18 cellular contexts compared by ENCODE assay signal in genomic region chr1:235709018-235709417, GRCh38. TPM values are rescaled to one million over a fixed set of nuclear protein-coding genes. Genes with fewer than 3 reads are reported as not detected.
A peak's percentile ranks its signal among the peaks of the same experiment; 100 is the strongest.
DNase-seq lines count a peak whose midpoint lies in the region; ATAC-seq, FAIRE-seq and TF ChIP-seq lines count a peak whose summit lies in the region.
"Had no signal": no experiment of that assay in that cellular context is flagged by ENCODE, and none has a peak within 500 bp of the region (broad histone marks: within the 10 kb centered on the region; RNA-seq: fewer than 3 reads in every experiment).

No MANE protein-coding gene starts in this region.

- H3K27me3 ChIP-seq in IMR-90 (ENCODE audit: control insufficient read depth, insufficient read depth, low read length): no peaks in the 10 kb centered on the region
- H3K27me3 ChIP-seq in astrocyte (ENCODE audit: insufficient read depth, low read length): no peaks in the 10 kb centered on the region
- H3K27me3 ChIP-seq in hepatocyte: no peaks in the 10 kb centered on the region
- H3K27me3 ChIP-seq: BLaER1 had no signal

- intact Hi-C loops in IMR-90 (cut with micrococcal nuclease) (loop anchor here (5.0 kb wide), 1 partner anchor 33 kb away; no protein-coding TSS in a partner anchor), posterior vena cava (cut with DNase I) (no loop called here)

- H3K9me3 ChIP-seq in IMR-90 (ENCODE audit: control insufficient read depth, insufficient read depth, low read length) (no peaks in the 10 kb centered on the region), astrocyte (ENCODE audit: insufficient read depth, low read depth, low read length) (no peaks in the 10 kb centered on the region), hepatocyte (ENCODE audit: low read depth) (no peaks in the 10 kb centered on the region)
- H3K9me3 ChIP-seq: BLaER1 had no signal

- H3K36me3 ChIP-seq in IMR-90 (ENCODE audit: control insufficient read depth, insufficient read depth, low read length) (no peaks in the 10 kb centered on the region), astrocyte (ENCODE audit: insufficient read depth, low read length) (no peaks in the 10 kb centered on the region), hepatocyte (replicated peaks; ENCODE audit: insufficient read depth, low read depth) (no peaks in the 10 kb centered on the region)

- peaks cover 5% of the 10 kb centered on the region for H3K36me3 Mint-ChIP-seq in astrocyte (ENCODE audit: low read depth, unreplicated experiment)
- peaks cover 4% of the 10 kb centered on the region for H3K36me3 Mint-ChIP-seq in type B pancreatic cell

- H2BK120ac ChIP-seq in IMR-90 (ENCODE audit: low read depth, low read length): no peak overlapping the region; the same call in 1 of the 2 replicates

- H2BK15ac ChIP-seq in IMR-90 (ENCODE audit: low read depth, low read length): no peak overlapping the region

- no peak for FAIRE-seq in astrocyte (lab: Jason Lieb, UNC)

- dilution Hi-C loops in IMR-90 (cut with HindIII; ENCODE audit: low sequenced_read_pairs, unreplicated experiment): no loop called here

- H4K20me1 ChIP-seq in IMR-90 (ENCODE audit: insufficient read depth, low read length) (no peaks in the 10 kb centered on the region), astrocyte (ENCODE audit: insufficient read depth, low read length) (no peaks in the 10 kb centered on the region), hepatocyte (ENCODE audit: insufficient read depth, poor library complexity, severe bottlenecking) (no peaks in the 10 kb centered on the region)
- H4K20me1 ChIP-seq: BLaER1 had no signal

- TF ChIP-seq RAD21 in IMR-90 (IDR thresholded peaks at IDR 0.05; ENCODE audit: low read length): no peak

- no CpG with 5 or more reads among the region's 11 CpGs for WGBS in IMR-90 (ENCODE audit: extremely low coverage in 2 of 2, insufficient read length in 1 of 2), 2 experiments
- 96% methylated on average over 11 of the region's 11 CpGs for WGBS in hepatocyte (ENCODE audit: low lambda C conversion rate, missing lambda C conversion rate)

- H3K4me2 ChIP-seq in IMR-90 (ENCODE audit: low read depth, low read length) (no peak overlapping the region), astrocyte (ENCODE audit: low read length) (no peak overlapping the region), hepatocyte (no peak overlapping the region)
- H3K4me2 ChIP-seq: BLaER1 had no signal

- H3K4me3 ChIP-seq in IMR-90 (ENCODE audit: insufficient read depth, low read depth, low read length): no peak overlapping the region
- H3K4me3 ChIP-seq in astrocyte (ENCODE audit: insufficient read depth, low read depth, low read length): no peak overlapping the region
- no peak overlapping the region for H3K4me3 ChIP-seq in hepatocyte
- H3K4me3 ChIP-seq: BLaER1 had no signal

- peaks cover 21% of the 10 kb centered on the region for H3K4me1 Mint-ChIP-seq in astrocyte (ENCODE audit: low read depth, unreplicated experiment)
- peaks cover 18% of the 10 kb centered on the region for H3K4me1 Mint-ChIP-seq in type B pancreatic cell (ENCODE audit: unreplicated experiment)

- H3K27me3 Mint-ChIP-seq in astrocyte (ENCODE audit: low read depth, unreplicated experiment) (no peaks in the 10 kb centered on the region), type B pancreatic cell (no peaks in the 10 kb centered on the region)

- no peak overlapping the region for H2BK5ac ChIP-seq in IMR-90 (ENCODE audit: low read depth, low read length, poor library complexity, severe bottlenecking)

- POLR2A ChIA-PET in IMR-90 (lab: Charles Lee; ENCODE audit: unreplicated experiment): no interaction called here

- TF ChIP-seq CTCF in IMR-90 (conservative IDR thresholded peaks at IDR 0.05; ENCODE audit: low read depth, low read length): no peak
- no peak for TF ChIP-seq CTCF in astrocyte (IDR thresholded peaks at IDR 0.05; ENCODE audit: insufficient read depth, low read depth, low read length)
- no peak for TF ChIP-seq CTCF in hepatocyte (IDR thresholded peaks at IDR 0.05; ENCODE audit: poor library complexity)
- TF ChIP-seq CTCF in type B pancreatic cell (conservative IDR thresholded peaks at IDR 0.05): no peak

- H2BK20ac ChIP-seq in IMR-90 (ENCODE audit: low read depth, low read length): peak overlapping the region; percentile 25; the same call in 1 of the 2 replicates

- no peaks in the 10 kb centered on the region for H3K79me1 ChIP-seq in IMR-90 (ENCODE audit: low read depth in 1 of 2, low read length in 2 of 2)

- H3K9me3 Mint-ChIP-seq in astrocyte (ENCODE audit: unreplicated experiment) (no peaks in the 10 kb centered on the region), type B pancreatic cell (no peaks in the 10 kb centered on the region)
- H3K9me3 Mint-ChIP-seq: CD8-positive, alpha-beta T cell had no signal

- no peak overlapping the region for H4K91ac ChIP-seq in IMR-90 (ENCODE audit: insufficient read depth, low read depth, low read length)

- no peak overlapping the region for H3K56ac ChIP-seq in IMR-90 (ENCODE audit: extremely low read depth, insufficient read depth, low read length)

- H3K4me1 ChIP-seq in IMR-90 (ENCODE audit: control insufficient read depth, insufficient read depth, low read length) (peaks cover 4% of the 10 kb centered on the region), astrocyte (ENCODE audit: insufficient read depth, low read length) (peaks cover 6% of the 10 kb centered on the region), hepatocyte (ENCODE audit: insufficient read depth) (no peaks in the 10 kb centered on the region)

- no peak overlapping the region for H3K23ac ChIP-seq in IMR-90 (ENCODE audit: low read depth, low read length)

- H2AK5ac ChIP-seq in IMR-90 (ENCODE audit: low read depth, low read length): no peak overlapping the region

- H2AFZ ChIP-seq in IMR-90 (replicated peaks; ENCODE audit: low read length, poor library complexity): no peak overlapping the region
- H2AFZ ChIP-seq in astrocyte (ENCODE audit: low read depth, low read length): no peak overlapping the region
- H2AFZ ChIP-seq in hepatocyte: no peak overlapping the region

- H3K27ac ChIP-seq in IMR-90 (ENCODE audit: insufficient read depth, low read length) (no peak overlapping the region), astrocyte (ENCODE audit: low read depth, low read length) (peak overlapping the region; percentile 17), hepatocyte (peak overlapping the region; percentile 55)
- H3K27ac ChIP-seq: BLaER1 had no signal

- no peak overlapping the region for H4K8ac ChIP-seq in IMR-90 (ENCODE audit: low read depth in 2 of 2, low read length in 2 of 2)

- H3K9me2 ChIP-seq in hepatocyte (replicated peaks; ENCODE audit: insufficient read depth): no peaks in the 10 kb centered on the region

- H3K79me2 ChIP-seq in astrocyte (ENCODE audit: insufficient read depth, low read length) (no peaks in the 10 kb centered on the region), hepatocyte (no peaks in the 10 kb centered on the region)

- H3K9me1 ChIP-seq in IMR-90 (ENCODE audit: insufficient read depth, low read length): peaks cover 3% of the 10 kb centered on the region; the same call in 1 of the 2 replicates

- no TSS peak for BruUV-seq in IMR-90 (replicated peaks; lab: Mats Ljungman, UMichigan)

- in situ Hi-C loops in IMR-90 (cut with MboI; ENCODE audit: low sequenced_read_pairs): no loop called here

- no peak overlapping the region for H3K4ac ChIP-seq in IMR-90 (ENCODE audit: low read depth, low read length)

- no peak for DNase-seq in IMR-90
- no peak for DNase-seq in astrocyte (ENCODE audit: low read depth)
- DNase-seq in hepatocyte (ENCODE audit: low spot score): no peak
- no peak for DNase-seq in Kasumi-1 (lab: John Stamatoyannopoulos, UW)
- DNase-seq in posterior vena cava (ENCODE audit: low spot score): no peak
- DNase-seq in type B pancreatic cell (ENCODE audit: extremely low spot score, unreplicated experiment): no peak
- DNase-seq in middle frontal gyrus (ENCODE audit: extremely low spot score, low spot score): no peak
- DNase-seq: CD8-positive, alpha-beta T cell; DND-41; GOT3; KG1; NCI-H1092 treated with DMSO at 0.1 percent for 48 hours; NCI-H1694; NCI-H2227 treated with DMSO at 0.1 percent for 48 hours; NCI-H524 treated with DMSO at 0.1 percent for 48 hours; NK-92 treated with Interleukin-12 subunit alpha and Interleukin-12 subunit beta, amount 100 ng/mL, for 24 hours had no signal

- H4K5ac ChIP-seq in IMR-90 (ENCODE audit: low read depth, low read length): no peak overlapping the region

- no peak overlapping the region for H3K4me3 Mint-ChIP-seq in astrocyte (ENCODE audit: unreplicated experiment)
- no peak overlapping the region for H3K4me3 Mint-ChIP-seq in type B pancreatic cell
- H3K4me3 Mint-ChIP-seq: CD8-positive, alpha-beta T cell had no signal

- H3K9ac ChIP-seq in IMR-90 (ENCODE audit: low read depth, low read length): no peak overlapping the region
- H3K9ac ChIP-seq in astrocyte (ENCODE audit: low read length): no peak overlapping the region
- H3K9ac ChIP-seq: BLaER1 had no signal

- no peak for TF ChIP-seq POLR2A in IMR-90 (IDR thresholded peaks at IDR 0.05; ENCODE audit: low read depth, low read length)

- ATAC-seq in IMR-90 (ENCODE audit: low read depth): no peak
- ATAC-seq: CD8-positive, alpha-beta T cell had no signal

- no peak overlapping the region for H3K18ac ChIP-seq in IMR-90 (ENCODE audit: low read depth, low read length)

- peak overlapping the region; percentile 1 for H3K27ac Mint-ChIP-seq in astrocyte (ENCODE audit: unreplicated experiment)
- no peak overlapping the region for H3K27ac Mint-ChIP-seq in type B pancreatic cell
- H3K27ac Mint-ChIP-seq: CD8-positive, alpha-beta T cell had no signal

- no peak overlapping the region for H3K14ac ChIP-seq in IMR-90 (replicated peaks; ENCODE audit: low read depth, low read length)

- no peak overlapping the region for H2AK9ac ChIP-seq in IMR-90 (replicated peaks; ENCODE audit: low read depth, low read length, poor library complexity)

- CTCF ChIA-PET in IMR-90 (lab: Yijun Ruan, JAX): no interaction called here

TF ChIP-seq in IMR-90, 13 proteins besides CTCF, POLR2A, EP300 and RAD21:
- TF ChIP-seq SMC3 (IDR thresholded peaks at IDR 0.05; ENCODE audit: low read depth, low read length) (no peak), MAFK (IDR thresholded peaks at IDR 0.05; ENCODE audit: low read depth, low read length) (no peak)

RNA-seq across cellular contexts. Expression of gene GNG4, which starts 59.4 kb away (rescaled TPM):
- 0.18 and 0.28 TPM in 2 replicates for total RNA-seq in IMR-90 (2012; rRNA removed)
- 0.29 and 0.33 TPM in 2 replicates for polyA plus RNA-seq in IMR-90 (2012; rRNA removed)
- 0.21 and 0.23 TPM in 2 replicates for polyA plus RNA-seq in IMR-90 (2012; cell fraction: cytosol; rRNA removed)
- polyA plus RNA-seq in IMR-90 (2012; cell fraction: nucleus; rRNA removed; ENCODE audit: low replicate concordance): 0.02 and 0.08 TPM in 2 replicates
- total RNA-seq in astrocyte: 2.6 and 3.8 TPM in 2 replicates
- total RNA-seq in hepatocyte: 4.8 and 6.1 TPM in 2 replicates
- 9.8 and 11.8 TPM in 2 replicates for polyA plus RNA-seq in hepatocyte
- under 1 TPM; 0.32 to 0.38 TPM for total RNA-seq in posterior vena cava
- 28.5 and 64.2 TPM in 2 replicates for total RNA-seq in type B pancreatic cell (ENCODE audit: low replicate concordance)
- total RNA-seq: OCI-LY7 had no signal
